12 cellular contexts compared by ENCODE assay signal in genomic region chr4:27129871-27130277, GRCh38.
"Had no signal": no experiment of that assay in that cellular context is flagged by ENCODE, and none has a peak within 500 bp of the region (broad histone marks: within the 10 kb centered on the region; RNA-seq: fewer than 3 reads in every experiment).

No MANE protein-coding gene starts in this region.

- H3K27ac ChIP-seq: adrenal gland, dorsolateral prefrontal cortex, foreskin keratinocyte, left ventricle myocardium inferior, upper lobe of left lung had no signal

- ATAC-seq: esophagus mucosa, foreskin keratinocyte had no signal

- H3K4me3 ChIP-seq: adrenal gland, dorsolateral prefrontal cortex, left ventricle myocardium inferior, upper lobe of left lung had no signal

- H3K36me3 ChIP-seq: adrenal gland, left ventricle myocardium inferior, upper lobe of left lung had no signal

- DNase-seq: activated B cell treated with CpG ODN at 0.5 μM for 24 hours; activated CD4-positive, alpha-beta T cell treated with anti-CD3 and anti-CD28 coated beads, Interleukin-2, amount 10 ng/mL, durations not matched to agents 7 days and 5 days; activated CD8-positive, alpha-beta memory T cell treated with anti-CD3 and anti-CD28 coated beads for 24 hours; activated naive CD4-positive, alpha-beta T cell treated with anti-CD3 and anti-CD28 coated beads, Interleukin-2, amount 10 ng/mL, durations not matched to agents 7 days and 5 days; adrenal gland; dorsolateral prefrontal cortex; foreskin keratinocyte; head of caudate nucleus; left ventricle myocardium inferior; stimulated activated CD4-positive, alpha-beta T cell treated with anti-CD3 and anti-CD28 coated beads, Interleukin-4, amount 100 ng/mL, for 24 hours; upper lobe of left lung had no signal

- H3K4me1 ChIP-seq: adrenal gland, foreskin keratinocyte, left ventricle myocardium inferior, upper lobe of left lung had no signal

- H3K27me3 ChIP-seq: adrenal gland, foreskin keratinocyte, upper lobe of left lung had no signal

- H3K9me3 ChIP-seq: adrenal gland had no signal
